Comparison of ENCODE assay signal across 1 cellular context in the genomic region with DNA sequence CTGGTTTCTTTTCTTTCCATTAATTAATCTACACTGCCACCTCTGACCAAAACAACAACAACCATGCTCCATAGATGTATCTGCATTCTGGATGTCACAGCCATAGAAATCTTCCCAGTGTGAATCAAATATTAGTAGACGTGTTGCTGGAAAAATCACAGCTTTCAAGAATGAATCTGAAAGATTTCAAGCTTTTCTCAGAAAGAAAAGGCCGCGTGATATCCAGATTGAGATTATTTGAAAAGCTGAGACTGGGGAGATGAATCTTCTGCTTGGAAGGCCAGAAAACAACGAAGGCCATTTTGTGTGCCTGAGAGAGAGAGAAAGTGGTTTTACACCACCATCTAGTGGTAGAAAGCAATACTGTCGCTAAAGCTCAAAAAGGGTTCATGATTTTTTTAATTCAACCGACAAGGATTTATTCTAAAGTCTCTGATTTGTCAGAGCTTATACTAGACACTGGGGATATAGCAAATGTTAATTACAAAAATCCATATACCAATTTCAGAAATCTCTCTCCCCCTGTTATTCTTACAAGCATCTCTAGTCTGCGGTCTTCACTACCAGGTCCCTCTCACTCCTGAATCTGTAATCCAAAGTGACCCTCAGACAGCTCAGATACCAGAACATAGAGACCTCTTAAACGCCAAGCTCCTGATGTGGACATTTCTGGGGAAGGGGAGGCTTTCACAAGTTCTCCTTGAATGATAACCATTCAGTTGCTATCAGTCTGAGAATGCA.
TF ChIP-seq lines count a peak whose summit lies in the region.

No MANE protein-coding gene starts in this region.

TF ChIP-seq in GM12878, 131 proteins besides CTCF, POLR2A, EP300 and RAD21:
- TF ChIP-seq ZNF207 (IDR thresholded peaks at IDR 0.05; ENCODE audit: borderline replicate concordance) (peak; percentile 64; the same call in 1 of the 2 replicates), CBFB (IDR thresholded peaks at IDR 0.05; ENCODE audit: low read depth) (no peak), ATF2 (IDR thresholded peaks at IDR 0.05; ENCODE audit: low read length) (no peak), ZNF592 (IDR thresholded peaks at IDR 0.05) (0 out of 2 replicates have a peak, but pooled peaks have one; percentile 63), SMC3 (IDR thresholded peaks at IDR 0.05; ENCODE audit: borderline replicate concordance, low read length) (peak; percentile 92), RCOR1 (conservative IDR thresholded peaks at IDR 0.05; ENCODE audit: low read depth, low read length) (no peak), SKIL (IDR thresholded peaks at IDR 0.05; ENCODE audit: low read depth, poor library complexity, severe bottlenecking) (peak; percentile 36), RUNX3 (IDR thresholded peaks at IDR 0.05; ENCODE audit: low read length) (peak; percentile 19; the same call in 1 of the 2 replicates), YY1 (IDR thresholded peaks at IDR 0.05; ENCODE audit: low read depth, low read length) (peak; percentile 94)
- TF ChIP-seq, protein P1, sequence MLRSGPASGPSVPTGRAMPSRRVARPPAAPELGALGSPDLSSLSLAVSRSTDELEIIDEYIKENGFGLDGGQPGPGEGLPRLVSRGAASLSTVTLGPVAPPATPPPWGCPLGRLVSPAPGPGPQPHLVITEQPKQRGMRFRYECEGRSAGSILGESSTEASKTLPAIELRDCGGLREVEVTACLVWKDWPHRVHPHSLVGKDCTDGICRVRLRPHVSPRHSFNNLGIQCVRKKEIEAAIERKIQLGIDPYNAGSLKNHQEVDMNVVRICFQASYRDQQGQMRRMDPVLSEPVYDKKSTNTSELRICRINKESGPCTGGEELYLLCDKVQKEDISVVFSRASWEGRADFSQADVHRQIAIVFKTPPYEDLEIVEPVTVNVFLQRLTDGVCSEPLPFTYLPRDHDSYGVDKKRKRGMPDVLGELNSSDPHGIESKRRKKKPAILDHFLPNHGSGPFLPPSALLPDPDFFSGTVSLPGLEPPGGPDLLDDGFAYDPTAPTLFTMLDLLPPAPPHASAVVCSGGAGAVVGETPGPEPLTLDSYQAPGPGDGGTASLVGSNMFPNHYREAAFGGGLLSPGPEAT (IDR thresholded peaks at IDR 0.05; ENCODE audit: low read depth) = peak; percentile 33; the same call in 1 of the 2 replicates
